In the genomic region with DNA sequence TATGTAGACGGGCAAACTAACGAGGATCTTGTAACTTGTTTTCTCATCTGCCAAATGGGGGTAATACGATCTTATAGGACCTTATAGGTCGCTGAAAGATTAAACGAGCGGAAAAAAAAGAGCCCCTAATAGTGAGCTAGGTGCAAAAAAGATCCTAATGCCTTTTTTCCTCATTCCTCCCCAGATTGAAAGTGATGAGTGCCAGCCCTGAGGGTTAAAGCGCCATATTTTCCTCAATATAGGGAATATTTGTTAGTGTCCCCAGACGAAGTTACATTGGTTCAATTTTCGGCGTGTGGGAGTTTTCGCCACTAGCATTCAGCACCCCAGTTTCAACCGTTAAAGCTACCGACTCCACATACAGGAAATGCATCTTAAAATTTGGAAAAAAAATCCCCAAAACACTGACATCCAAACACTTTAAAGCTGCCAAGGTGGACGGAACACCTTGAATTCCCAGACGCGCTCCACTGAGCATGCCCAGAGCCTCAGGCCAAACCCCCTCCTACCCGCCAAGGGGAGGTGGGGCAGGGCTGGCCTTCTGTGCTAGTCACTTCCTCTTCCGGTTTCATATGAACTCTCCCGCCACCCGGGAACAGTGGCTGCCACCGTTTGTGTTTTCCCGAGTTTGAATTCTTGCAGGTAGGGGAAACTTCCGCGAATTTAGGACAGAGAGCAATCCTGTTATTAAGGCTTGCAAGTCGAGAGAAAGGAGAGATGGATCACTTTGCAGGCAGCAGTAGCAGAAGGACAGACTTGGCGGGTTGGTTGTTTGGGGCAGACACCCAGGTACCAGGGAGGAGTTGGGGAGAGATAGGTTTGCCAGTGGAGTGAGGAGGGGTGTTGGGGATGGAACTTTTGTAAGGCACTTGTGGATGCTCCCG, we compare ENCODE assay signal across 1 cellular context.
A peak's percentile ranks its signal among the peaks of the same experiment; 100 is the strongest.
TF ChIP-seq lines count a peak whose summit lies in the region.

TSS of gene PRIM2 (plus strand) at position 571 of the 884 bp plus-strand sequence. CDS start 816 bp downstream, outside the sequence.

TF ChIP-seq in K562, 482 proteins besides CTCF, POLR2A, EP300 and RAD21 (continued from another document and continues in another):
- TF ChIP-seq, protein P1, sequence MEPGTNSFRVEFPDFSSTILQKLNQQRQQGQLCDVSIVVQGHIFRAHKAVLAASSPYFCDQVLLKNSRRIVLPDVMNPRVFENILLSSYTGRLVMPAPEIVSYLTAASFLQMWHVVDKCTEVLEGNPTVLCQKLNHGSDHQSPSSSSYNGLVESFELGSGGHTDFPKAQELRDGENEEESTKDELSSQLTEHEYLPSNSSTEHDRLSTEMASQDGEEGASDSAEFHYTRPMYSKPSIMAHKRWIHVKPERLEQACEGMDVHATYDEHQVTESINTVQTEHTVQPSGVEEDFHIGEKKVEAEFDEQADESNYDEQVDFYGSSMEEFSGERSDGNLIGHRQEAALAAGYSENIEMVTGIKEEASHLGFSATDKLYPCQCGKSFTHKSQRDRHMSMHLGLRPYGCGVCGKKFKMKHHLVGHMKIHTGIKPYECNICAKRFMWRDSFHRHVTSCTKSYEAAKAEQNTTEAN (CRISPR knock-in tag; IDR thresholded peaks at IDR 0.05), result no peak
- no peak for TF ChIP-seq SNRNP70 (optimal IDR thresholded peaks at IDR 0.05; ENCODE audit: low read depth, low read length)
- TF ChIP-seq THRAP3 (IDR thresholded peaks at IDR 0.05; ENCODE audit: borderline replicate concordance), result no peak
- TF ChIP-seq HCFC1 (IDR thresholded peaks at IDR 0.05; ENCODE audit: low read depth, low read length), result no peak; the same call in 1 of the 2 replicates
- peak; percentile 87 for TF ChIP-seq VEZF1 (CRISPR knock-in tag; IDR thresholded peaks at IDR 0.05)
- TF ChIP-seq, protein P2, sequence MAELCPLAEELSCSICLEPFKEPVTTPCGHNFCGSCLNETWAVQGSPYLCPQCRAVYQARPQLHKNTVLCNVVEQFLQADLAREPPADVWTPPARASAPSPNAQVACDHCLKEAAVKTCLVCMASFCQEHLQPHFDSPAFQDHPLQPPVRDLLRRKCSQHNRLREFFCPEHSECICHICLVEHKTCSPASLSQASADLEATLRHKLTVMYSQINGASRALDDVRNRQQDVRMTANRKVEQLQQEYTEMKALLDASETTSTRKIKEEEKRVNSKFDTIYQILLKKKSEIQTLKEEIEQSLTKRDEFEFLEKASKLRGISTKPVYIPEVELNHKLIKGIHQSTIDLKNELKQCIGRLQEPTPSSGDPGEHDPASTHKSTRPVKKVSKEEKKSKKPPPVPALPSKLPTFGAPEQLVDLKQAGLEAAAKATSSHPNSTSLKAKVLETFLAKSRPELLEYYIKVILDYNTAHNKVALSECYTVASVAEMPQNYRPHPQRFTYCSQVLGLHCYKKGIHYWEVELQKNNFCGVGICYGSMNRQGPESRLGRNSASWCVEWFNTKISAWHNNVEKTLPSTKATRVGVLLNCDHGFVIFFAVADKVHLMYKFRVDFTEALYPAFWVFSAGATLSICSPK (IDR thresholded peaks at IDR 0.05; ENCODE audit: borderline replicate concordance), result no peak
- TF ChIP-seq HDAC6 (IDR thresholded peaks at IDR 0.05; ENCODE audit: low read depth, low read length), result no peak
- TF ChIP-seq RBM22 (IDR thresholded peaks at IDR 0.05; ENCODE audit: low read depth, low read length, poor library complexity, severe bottlenecking), result no peak
- no peak for TF ChIP-seq RFX5 (IDR thresholded peaks at IDR 0.05; ENCODE audit: low read depth, low read length)
- 0 out of 4 replicates have a peak, but pooled peaks of 1 of the 2 experiments have one; percentile 64 for TF ChIP-seq ARNT (IDR thresholded peaks at IDR 0.05)
- TF ChIP-seq PHF8 (IDR thresholded peaks at IDR 0.05; ENCODE audit: borderline replicate concordance, low read length), result peak; percentile 87; the same call in 1 of the 2 replicates
- no peak for TF ChIP-seq ZNF212 (CRISPR knock-in tag; IDR thresholded peaks at IDR 0.05)
- TF ChIP-seq FOXK1 (CRISPR knock-in tag; IDR thresholded peaks at IDR 0.05; ENCODE audit: borderline replicate concordance), result no peak
- no peak for TF ChIP-seq ZNF717 (CRISPR knock-in tag; IDR thresholded peaks at IDR 0.05)
- TF ChIP-seq ZNF384 (IDR thresholded peaks at IDR 0.05; ENCODE audit: low read depth, low read length), result no peak
- TF ChIP-seq ZNF354B (CRISPR knock-in tag; IDR thresholded peaks at IDR 0.05), result no peak
- TF ChIP-seq PTTG1 (tag; IDR thresholded peaks at IDR 0.05; ENCODE audit: low read depth), result no peak
- no peak for TF ChIP-seq PHTF2 (CRISPR knock-in tag; IDR thresholded peaks at IDR 0.05)
- TF ChIP-seq RBM25 (IDR thresholded peaks at IDR 0.05; ENCODE audit: low read depth, low read length, severe bottlenecking), result no peak
- TF ChIP-seq KLF1 (tag; IDR thresholded peaks at IDR 0.05), result no peak
- TF ChIP-seq ZNF274 (IDR thresholded peaks at IDR 0.05; ENCODE audit: borderline replicate concordance, low read depth, low read length), result no peak
- no peak for TF ChIP-seq BACH1 (tag; IDR thresholded peaks at IDR 0.05)
- 0 out of 4 replicates have a peak, but pooled peaks of 1 of the 2 experiments have one; percentile 68 for TF ChIP-seq KDM4B (IDR thresholded peaks at IDR 0.05; ENCODE audit: borderline replicate concordance in 2 of 2, low read depth in 1 of 2)
- TF ChIP-seq, protein P3, sequence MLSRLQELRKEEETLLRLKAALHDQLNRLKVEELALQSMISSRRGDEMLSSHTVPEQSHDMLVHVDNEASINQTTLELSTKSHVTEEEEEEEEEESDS (CRISPR knock-in tag; IDR thresholded peaks at IDR 0.05), result no peak
- TF ChIP-seq CBFA2T3 (IDR thresholded peaks at IDR 0.05), result no peak
- no peak for TF ChIP-seq ZNF232 (CRISPR knock-in tag; IDR thresholded peaks at IDR 0.05)
- TF ChIP-seq ZKSCAN1 (IDR thresholded peaks at IDR 0.05; ENCODE audit: low read depth, low read length), result no peak
- TF ChIP-seq NR2C2 (CRISPR knock-in tag; IDR thresholded peaks at IDR 0.05), result no peak
- peak; percentile 87 for TF ChIP-seq NR2C2 (tag; IDR thresholded peaks at IDR 0.05)
- TF ChIP-seq, protein P4, sequence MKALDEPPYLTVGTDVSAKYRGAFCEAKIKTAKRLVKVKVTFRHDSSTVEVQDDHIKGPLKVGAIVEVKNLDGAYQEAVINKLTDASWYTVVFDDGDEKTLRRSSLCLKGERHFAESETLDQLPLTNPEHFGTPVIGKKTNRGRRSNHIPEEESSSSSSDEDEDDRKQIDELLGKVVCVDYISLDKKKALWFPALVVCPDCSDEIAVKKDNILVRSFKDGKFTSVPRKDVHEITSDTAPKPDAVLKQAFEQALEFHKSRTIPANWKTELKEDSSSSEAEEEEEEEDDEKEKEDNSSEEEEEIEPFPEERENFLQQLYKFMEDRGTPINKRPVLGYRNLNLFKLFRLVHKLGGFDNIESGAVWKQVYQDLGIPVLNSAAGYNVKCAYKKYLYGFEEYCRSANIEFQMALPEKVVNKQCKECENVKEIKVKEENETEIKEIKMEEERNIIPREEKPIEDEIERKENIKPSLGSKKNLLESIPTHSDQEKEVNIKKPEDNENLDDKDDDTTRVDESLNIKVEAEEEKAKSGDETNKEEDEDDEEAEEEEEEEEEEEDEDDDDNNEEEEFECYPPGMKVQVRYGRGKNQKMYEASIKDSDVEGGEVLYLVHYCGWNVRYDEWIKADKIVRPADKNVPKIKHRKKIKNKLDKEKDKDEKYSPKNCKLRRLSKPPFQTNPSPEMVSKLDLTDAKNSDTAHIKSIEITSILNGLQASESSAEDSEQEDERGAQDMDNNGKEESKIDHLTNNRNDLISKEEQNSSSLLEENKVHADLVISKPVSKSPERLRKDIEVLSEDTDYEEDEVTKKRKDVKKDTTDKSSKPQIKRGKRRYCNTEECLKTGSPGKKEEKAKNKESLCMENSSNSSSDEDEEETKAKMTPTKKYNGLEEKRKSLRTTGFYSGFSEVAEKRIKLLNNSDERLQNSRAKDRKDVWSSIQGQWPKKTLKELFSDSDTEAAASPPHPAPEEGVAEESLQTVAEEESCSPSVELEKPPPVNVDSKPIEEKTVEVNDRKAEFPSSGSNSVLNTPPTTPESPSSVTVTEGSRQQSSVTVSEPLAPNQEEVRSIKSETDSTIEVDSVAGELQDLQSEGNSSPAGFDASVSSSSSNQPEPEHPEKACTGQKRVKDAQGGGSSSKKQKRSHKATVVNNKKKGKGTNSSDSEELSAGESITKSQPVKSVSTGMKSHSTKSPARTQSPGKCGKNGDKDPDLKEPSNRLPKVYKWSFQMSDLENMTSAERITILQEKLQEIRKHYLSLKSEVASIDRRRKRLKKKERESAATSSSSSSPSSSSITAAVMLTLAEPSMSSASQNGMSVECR (CRISPR knock-in tag; IDR thresholded peaks at IDR 0.05), result peak; percentile 63
- TF ChIP-seq, protein P5, sequence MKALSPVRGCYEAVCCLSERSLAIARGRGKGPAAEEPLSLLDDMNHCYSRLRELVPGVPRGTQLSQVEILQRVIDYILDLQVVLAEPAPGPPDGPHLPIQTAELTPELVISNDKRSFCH (CRISPR knock-in tag; IDR thresholded peaks at IDR 0.05), result no peak
- TF ChIP-seq, protein P5 (tag; IDR thresholded peaks at IDR 0.05), result no peak
- peak; percentile 71 for TF ChIP-seq RBFOX2 (IDR thresholded peaks at IDR 0.05; ENCODE audit: low read depth, low read length)
- peak; percentile 64; the same call in 1 of the 2 replicates for TF ChIP-seq PML (IDR thresholded peaks at IDR 0.05; ENCODE audit: low read length)
- TF ChIP-seq MYBL2 (IDR thresholded peaks at IDR 0.05; ENCODE audit: low read depth), result peak; percentile 80
- TF ChIP-seq MYBL2 (CRISPR knock-in tag; IDR thresholded peaks at IDR 0.05; ENCODE audit: borderline replicate concordance), result no peak
- no peak for TF ChIP-seq TCFL5 (CRISPR knock-in tag; conservative IDR thresholded peaks at IDR 0.05)
- TF ChIP-seq PBX2 (CRISPR knock-in tag; IDR thresholded peaks at IDR 0.05; ENCODE audit: low read depth), result no peak
- no peak for TF ChIP-seq PBX2 (tag; conservative IDR thresholded peaks at IDR 0.05; ENCODE audit: low read depth)
- no peak for TF ChIP-seq ZC3H4 (CRISPR knock-in tag; IDR thresholded peaks at IDR 0.05; ENCODE audit: borderline replicate concordance)
- no peak for TF ChIP-seq MBD1 (CRISPR knock-in tag; IDR thresholded peaks at IDR 0.05)
- peak; percentile 89 for TF ChIP-seq SUPT5H (IDR thresholded peaks at IDR 0.05)
- peak; percentile 13; the same call in 1 of the 2 replicates for TF ChIP-seq JUN (IDR thresholded peaks at IDR 0.05; ENCODE audit: borderline replicate concordance, low read depth, low read length)
- no peak for TF ChIP-seq JUN (CRISPR knock-in tag; IDR thresholded peaks at IDR 0.05; ENCODE audit: borderline replicate concordance)
- peak; percentile 71 for TF ChIP-seq POLR2H (tag; IDR thresholded peaks at IDR 0.05; ENCODE audit: low read depth)
- TF ChIP-seq EGR1 (conservative IDR thresholded peaks at IDR 0.05), result no peak
- TF ChIP-seq ZZZ3 (IDR thresholded peaks at IDR 0.05), result peak; percentile 61
- peak; percentile 81 for TF ChIP-seq NR2C1 (IDR thresholded peaks at IDR 0.05)
- peak; percentile 75 for TF ChIP-seq NR2C1 (tag; IDR thresholded peaks at IDR 0.05)
- TF ChIP-seq ETV6 (IDR thresholded peaks at IDR 0.05; ENCODE audit: borderline replicate concordance in 1 of 2, low read depth in 2 of 2, low read length in 1 of 2), result 0 out of 4 replicates have a peak, but pooled peaks of 1 of the 2 experiments have one; percentile 25
- no peak for TF ChIP-seq ETV6 (CRISPR knock-in tag; IDR thresholded peaks at IDR 0.05; ENCODE audit: borderline replicate concordance)
- TF ChIP-seq ZSCAN32 (CRISPR knock-in tag; IDR thresholded peaks at IDR 0.05), result no peak
- no peak for TF ChIP-seq MCM2 (IDR thresholded peaks at IDR 0.05; ENCODE audit: low read depth)
